ENCODE assay signal across 11 cellular contexts in the genomic region with DNA sequence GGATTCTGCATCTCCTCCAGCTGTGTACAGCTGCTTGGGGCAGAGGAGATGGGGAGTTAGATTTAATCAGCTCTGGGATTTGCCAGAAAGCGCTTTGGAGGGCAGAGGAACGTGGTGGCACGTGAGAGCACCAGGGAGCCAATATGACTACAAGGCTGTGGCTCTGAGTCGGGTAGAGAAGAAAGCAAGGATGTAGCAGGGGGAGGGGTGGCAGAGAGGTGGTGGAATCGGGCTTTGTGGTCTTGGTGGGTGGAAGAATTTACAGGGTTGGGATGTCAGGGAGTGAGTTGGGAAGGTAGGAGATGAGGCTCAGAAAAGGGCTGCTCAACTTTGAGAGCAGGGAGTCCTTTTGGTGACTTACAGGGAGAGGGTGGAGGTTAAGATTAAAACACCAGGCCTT.
A peak's percentile ranks its signal among the peaks of the same experiment; 100 is the strongest.
DNase-seq lines count a peak whose midpoint lies in the region; ATAC-seq, FAIRE-seq and TF ChIP-seq lines count a peak whose summit lies in the region.
"Had no signal": no experiment of that assay in that cellular context is flagged by ENCODE, and none has a peak within 500 bp of the region (broad histone marks: within the 10 kb centered on the region; RNA-seq: fewer than 3 reads in every experiment).

No MANE protein-coding gene starts in this region.

- H3K4me3 ChIP-seq in left ventricle myocardium inferior (no peak overlapping the region), K562 (no peak overlapping the region), uterus (no peak overlapping the region)

- no peak overlapping the region for H2AFZ ChIP-seq in K562 (ENCODE audit: low read depth, low read length)

- H3K36me3 ChIP-seq in left ventricle myocardium inferior (no peaks in the 10 kb centered on the region), K562 (ENCODE audit: control insufficient read depth, insufficient read depth, low read length) (no peaks in the 10 kb centered on the region; the same call in 2 of the 3 replicates), uterus (no peaks in the 10 kb centered on the region)

- H3K9ac ChIP-seq in K562 (ENCODE audit: insufficient read depth in 1 of 2, low read depth in 2 of 2, low read length in 2 of 2) = peak overlapping the region in 1 of 2 experiments; percentile 10; a peak in 1 of 4 replicates

- TF ChIP-seq RAD21 in K562 (CRISPR knock-in tag; conservative IDR thresholded peaks at IDR 0.05 in 1 of 2, IDR thresholded peaks at IDR 0.05 in 1 of 2) = no peak

- FAIRE-seq in K562 (lab: Jason Lieb, UNC) = no peak

- no TSS peak for BruUV-seq in K562 (replicated peaks; lab: Mats Ljungman, UMichigan)

- WGBS in K562 (ENCODE audit: insufficient coverage, low coverage, missing lambda C conversion rate) = 76% methylated on average over 5 of the region's 5 CpGs

- H3K9me1 ChIP-seq in K562 (ENCODE audit: control insufficient read depth, insufficient read depth, low read length) = peaks cover 6% of the 10 kb centered on the region

- peak overlapping the region in 9 of 10 donors; percentile 49 to 84 (median 78) for H3K4me3 Mint-ChIP-seq in naive thymus-derived CD8-positive, alpha-beta T cell

- no peak overlapping the region; the same call in 1 of the 2 replicates for H3K4me2 ChIP-seq in K562 (ENCODE audit: insufficient read depth, low read length)

- in situ Hi-C loops in K562 (cut with MboI) = no loop called here

- ATAC-seq in left ventricle myocardium superior = no peak
- ATAC-seq in K562 = no peak
- no peak for ATAC-seq in naive thymus-derived CD8-positive, alpha-beta T cell
- ATAC-seq: Panc1 had no signal

- H4K20me1 ChIP-seq in K562 (replicated peaks; ENCODE audit: control insufficient read depth, insufficient read depth, low read length) = peaks cover 35% of the 10 kb centered on the region

- peaks cover 98% of the 10 kb centered on the region for H3K79me2 ChIP-seq in K562 (ENCODE audit: control insufficient read depth, insufficient read depth, low read length)

- H3K9me3 ChIP-seq in left ventricle myocardium inferior (replicated peaks) = peaks cover 3% of the 10 kb centered on the region
- H3K9me3 ChIP-seq in K562 (replicated peaks; ENCODE audit: control insufficient read depth, insufficient read depth, low read depth, low read length) = no peaks in the 10 kb centered on the region
- no peaks in the 10 kb centered on the region for H3K9me3 ChIP-seq in uterus

- TF ChIP-seq EP300 in K562 (IDR thresholded peaks at IDR 0.05; ENCODE audit: low read length) = no peak

- H3K4me1 ChIP-seq in left ventricle myocardium inferior = peaks cover 100% of the 10 kb centered on the region
- peaks cover 36 to 68% of the 10 kb centered on the region in 2 experiments for H3K4me1 ChIP-seq in K562 (replicated peaks in 1 of 2; ENCODE audit: control insufficient read depth in 2 of 2, insufficient read depth in 2 of 2, low read length in 2 of 2)
- H3K4me1 ChIP-seq in uterus = peaks cover 0 to 12% of the 10 kb centered on the region in 2 donors

- POLR2A ChIA-PET in K562 (lab: Yijun Ruan, JAX) = interaction anchor here (0.6 to 1.5 kb wide), 5 partner anchors 9 to 435 kb away, joined by 3 to 11 read pairs (median 3); no protein-coding TSS in a partner anchor
- POLR2A ChIA-PET in naive thymus-derived CD8-positive, alpha-beta T cell (lab: Charles Lee) = interaction anchor here (1.7 to 1.9 kb wide), 2 partner anchors 10 to 12 kb away, joined by 5 to 7 read pairs; no protein-coding TSS in a partner anchor

- H3K9me3 Mint-ChIP-seq in naive thymus-derived CD8-positive, alpha-beta T cell = peaks cover 0 to 21% (median 11%) of the 10 kb centered on the region in 9 donors

- intact Hi-C loops in left ventricle myocardium inferior (cut with micrococcal nuclease) (no loop called here), left ventricle myocardium superior (cut with micrococcal nuclease) (no loop called here), K562 (cut with micrococcal nuclease) (loop anchor here (5.0 kb wide), 2 partner anchors 38 to 58 kb away; no protein-coding TSS in a partner anchor), uterus (cut with DNase I; ENCODE audit: low total_unique reads) (no loop called here)

- peak overlapping the region; percentile 67 to 99 (median 98) for H3K27ac Mint-ChIP-seq in naive thymus-derived CD8-positive, alpha-beta T cell

- CTCF ChIA-PET in K562 (lab: Yijun Ruan, JAX; ENCODE audit: low intra/inter-chr PET ratio) = no interaction called here

- peaks cover 48 to 91% (median 84%) of the 10 kb centered on the region in 4 donors for H3K4me1 Mint-ChIP-seq in naive thymus-derived CD8-positive, alpha-beta T cell

- DNase-seq in left ventricle myocardium inferior (no peak), left ventricle myocardium superior (no peak), K562 (ENCODE audit: extremely low read depth in 1 of 4, low spot score in 3 of 4) (no peak), uterus (no peak), occipital lobe (lab: John Stamatoyannopoulos, UW) (no peak), cerebellum (ENCODE audit: low spot score) (no peak)
- DNase-seq in naive thymus-derived CD8-positive, alpha-beta T cell = no peak
- no peak for DNase-seq in activated effector memory CD4-positive, alpha-beta T cell treated with anti-CD3 and anti-CD28 coated beads, Interleukin-2, amount 50 U/mL, for 16 hours
- DNase-seq: NCI-H187 treated with DMSO at 0.1 percent for 48 hours had no signal

- H3K27ac ChIP-seq in left ventricle myocardium inferior (replicated peaks) (peak overlapping the region; percentile 85), K562 (ENCODE audit: extremely low read depth, low read depth, low read length) (no peak overlapping the region), uterus (peak overlapping the region; percentile 58 to 62)
- H3K27ac ChIP-seq: C4-2B had no signal

- TF ChIP-seq POLR2A in K562 (conservative IDR thresholded peaks at IDR 0.05) (no peak), uterus (IDR thresholded peaks at IDR 0.05) (no peak)

- TF ChIP-seq CTCF in left ventricle myocardium inferior (IDR thresholded peaks at IDR 0.05; ENCODE audit: borderline replicate concordance) (no peak), K562 (IDR thresholded peaks at IDR 0.05 in 2 of 3, conservative IDR thresholded peaks at IDR 0.05 in 1 of 3; ENCODE audit: insufficient read depth in 2 of 3, low read depth in 1 of 3, low read length in 3 of 3) (no peak), uterus (IDR thresholded peaks at IDR 0.05) (no peak)

- H3K36me3 Mint-ChIP-seq in naive thymus-derived CD8-positive, alpha-beta T cell = peaks cover 0 to 14% (median 9%) of the 10 kb centered on the region in 3 donors

- H3K27me3 ChIP-seq in left ventricle myocardium inferior (ENCODE audit: low read depth) (no peaks in the 10 kb centered on the region), K562 (ENCODE audit: control insufficient read depth in 2 of 2, insufficient read depth in 2 of 2, low read length in 2 of 2) (no peaks in the 10 kb centered on the region), uterus (no peaks in the 10 kb centered on the region)

- no peaks in the 10 kb centered on the region for H3K27me3 Mint-ChIP-seq in naive thymus-derived CD8-positive, alpha-beta T cell

TF ChIP-seq in K562, 482 proteins besides CTCF, POLR2A, EP300 and RAD21:
- peak; percentile 47 for TF ChIP-seq BHLHE40 (IDR thresholded peaks at IDR 0.05; ENCODE audit: low read length)
- no peak for TF ChIP-seq SMC3 (conservative IDR thresholded peaks at IDR 0.05; ENCODE audit: insufficient read depth, low read depth, low read length)
